Comparison of ENCODE assay signal across 1 cellular context in genomic region chr10:5970066-5970465, GRCh38.
A peak's percentile ranks its signal among the peaks of the same experiment; 100 is the strongest.
TF ChIP-seq lines count a peak whose summit lies in the region.

No MANE protein-coding gene starts in this region.

TF ChIP-seq in endothelial cell of umbilical vein, 7 proteins besides CTCF, POLR2A, EP300 and RAD21:
- TF ChIP-seq EZH2 (IDR thresholded peaks at IDR 0.05; ENCODE audit: borderline replicate concordance, low read depth, low read length, severe bottlenecking) (no peak), GATA2 (IDR thresholded peaks at IDR 0.05; ENCODE audit: insufficient read depth, insufficient read length, low read depth, low read length) (peak; percentile 42), JUN (IDR thresholded peaks at IDR 0.05; ENCODE audit: borderline replicate concordance, insufficient read depth, insufficient read length, low read depth) (peak; percentile 38), MYC (IDR thresholded peaks at IDR 0.05; ENCODE audit: low read depth, low read length) (no peak)
